In genomic region chr13:94549241-94550029, GRCh38 we compare ENCODE assay signal across 8 cellular contexts. TPM values are rescaled to one million over a fixed set of nuclear protein-coding genes. Genes with fewer than 3 reads are reported as not detected.
A peak's percentile ranks its signal among the peaks of the same experiment; 100 is the strongest.
DNase-seq lines count a peak whose midpoint lies in the region; ATAC-seq and TF ChIP-seq lines count a peak whose summit lies in the region.

No MANE protein-coding gene starts in this region.

- ATAC-seq in HG02763 (IDR thresholded peaks at IDR 0.05; ENCODE audit: unreplicated experiment) (peak; percentile 89), heart right ventricle (peak; percentile 96 to 98 (median 98)), upper lobe of left lung (ENCODE audit: low FRiP score in 2 of 2) (peak; percentile 95 to 97)

- H3K27ac ChIP-seq in adrenal gland (peak overlapping the region; percentile 66 to 97 (median 94)), heart right ventricle (peak overlapping the region; percentile 79 to 96 (median 92)), upper lobe of left lung (peak overlapping the region; percentile 88 to 94 (median 92))

- no peak for TF ChIP-seq EP300 in upper lobe of left lung (IDR thresholded peaks at IDR 0.05)

- H3K4me1 ChIP-seq in adrenal gland (replicated peaks in 1 of 2) (peaks cover 7 to 9% of the 10 kb centered on the region in 2 donors), heart right ventricle (peaks cover 0 to 19% (median 8%) of the 10 kb centered on the region in 9 donors), upper lobe of left lung (peaks cover 6 to 9% (median 7%) of the 10 kb centered on the region in 4 donors)

- TF ChIP-seq CTCF in GM12873 (IDR thresholded peaks at IDR 0.05; ENCODE audit: insufficient read depth, low read depth, low read length, missing control alignments) (peak; percentile 1), adrenal gland (IDR thresholded peaks at IDR 0.05) (peak in 2 of 6 experiments; percentile 1 to 23), heart right ventricle (IDR thresholded peaks at IDR 0.05) (peak in 1 of 9 donors; percentile 3), upper lobe of left lung (IDR thresholded peaks at IDR 0.05) (peak in 2 of 6 experiments; percentile 34 to 42)

- H3K27me3 ChIP-seq in adrenal gland (no peaks in the 10 kb centered on the region), heart right ventricle (no peaks in the 10 kb centered on the region), upper lobe of left lung (no peaks in the 10 kb centered on the region)

- intact Hi-C loops in adrenal gland (cut with DNase I): no loop called here
- intact Hi-C loops in heart right ventricle (cut with DNase I): loop anchor here in 6 of 10 donors (2.0 to 10.0 kb wide), 5 partner anchors 45 to 115 kb away; partner anchors contain the start of gene TGDS (in 4 of the 6)
- intact Hi-C loops in posterior cingulate gyrus (cut with DNase I): loop anchor here (5.0 kb wide), 1 partner anchor 48 kb away; the partner anchor contains the start of gene TGDS

- WGBS in adrenal gland, 4 donors: 0 to 1% (median 0%) methylated on average over 21 to 64 of the region's 64 CpGs
- WGBS in heart right ventricle, 2 donors: 0% methylated on average over 64 of the region's 64 CpGs
- 0% methylated on average over 33 to 54 of the region's 64 CpGs for WGBS in upper lobe of left lung, 2 donors

- H3K36me3 ChIP-seq in adrenal gland (replicated peaks in 1 of 2) (no peaks in the 10 kb centered on the region), heart right ventricle (no peaks in the 10 kb centered on the region), upper lobe of left lung (no peaks in the 10 kb centered on the region)

- peak; percentile 41 to 65 for TF ChIP-seq POLR2A in adrenal gland (IDR thresholded peaks at IDR 0.05)
- TF ChIP-seq POLR2A in upper lobe of left lung (IDR thresholded peaks at IDR 0.05): peak in 1 of 4 donors; percentile 67

- H3K4me3 ChIP-seq in adrenal gland (peak overlapping the region; percentile 46 to 93 (median 73)), heart right ventricle (peak overlapping the region; percentile 46 to 85 (median 72)), upper lobe of left lung (peak overlapping the region; percentile 51 to 74 (median 62))

- DNase-seq in NCI-H1436 (lab: John Stamatoyannopoulos, UW) (peak; percentile 87), T follicular helper cell (ENCODE audit: low read depth) (peak; percentile 85), adrenal gland (peak; percentile 89 to 98 (median 91)), heart right ventricle (peak; percentile 91 to 93), posterior cingulate gyrus (peak; percentile 79 to 98 (median 88)), upper lobe of left lung (peak; percentile 91 to 99)

- H3K9me3 ChIP-seq in adrenal gland (replicated peaks in 1 of 3) (no peaks in the 10 kb centered on the region), heart right ventricle (no peaks in the 10 kb centered on the region), upper lobe of left lung (no peaks in the 10 kb centered on the region)

RNA-seq across cellular contexts. Expression of gene TGDS, which starts 46.5 kb away (rescaled TPM):
- 10 to 100 TPM in 7 of 8 donors, 1 to 10 TPM in 1; 9.6 to 23.7 (median 11.6) TPM for total RNA-seq in adrenal gland
- polyA plus RNA-seq in adrenal gland: 10 to 100 TPM in 1 of 3 donors, 1 to 10 TPM in 2; 6.2 to 27.4 (median 7.5) TPM
- 1 to 10 TPM; 3.3 to 5.8 (median 4.5) TPM for total RNA-seq in heart right ventricle
- polyA plus RNA-seq in heart right ventricle: 1 to 10 TPM; 3.8 to 7.3 TPM
- total RNA-seq in upper lobe of left lung: 10 to 100 TPM in 2 of 6 donors, 1 to 10 TPM in 4; 2.8 to 13.5 (median 7.5) TPM

RNA-seq across cellular contexts. Expression of gene GPR180, which starts 52.2 kb away (rescaled TPM):
- total RNA-seq in adrenal gland: 1 to 10 TPM; 3.1 to 5.8 (median 3.8) TPM
- polyA plus RNA-seq in adrenal gland: 1 to 10 TPM; 1.1 to 8.0 (median 1.5) TPM
- 1 to 10 TPM; 2.1 to 5.2 (median 3.2) TPM for total RNA-seq in heart right ventricle
- 1 to 10 TPM; 1.5 TPM for polyA plus RNA-seq in heart right ventricle
- total RNA-seq in upper lobe of left lung: 10 to 100 TPM in 1 of 6 donors, 1 to 10 TPM in 5; 1.6 to 12.2 (median 3.3) TPM

Comparison
In these comparisons a context has a peak if more than half of its experiments do, and no peak if none do; other contexts are left out.
1. Peak in every context shown above with its lines: DNase-seq, ATAC-seq, H3K4me3 ChIP-seq and H3K27ac ChIP-seq.
2. intact Hi-C loops: an anchor here in heart right ventricle (2.0 to 10.0 kb wide) and posterior cingulate gyrus (5.0 kb wide); none called in adrenal gland.